Comparison of ENCODE assay signal across 14 cellular contexts in the genomic region with DNA sequence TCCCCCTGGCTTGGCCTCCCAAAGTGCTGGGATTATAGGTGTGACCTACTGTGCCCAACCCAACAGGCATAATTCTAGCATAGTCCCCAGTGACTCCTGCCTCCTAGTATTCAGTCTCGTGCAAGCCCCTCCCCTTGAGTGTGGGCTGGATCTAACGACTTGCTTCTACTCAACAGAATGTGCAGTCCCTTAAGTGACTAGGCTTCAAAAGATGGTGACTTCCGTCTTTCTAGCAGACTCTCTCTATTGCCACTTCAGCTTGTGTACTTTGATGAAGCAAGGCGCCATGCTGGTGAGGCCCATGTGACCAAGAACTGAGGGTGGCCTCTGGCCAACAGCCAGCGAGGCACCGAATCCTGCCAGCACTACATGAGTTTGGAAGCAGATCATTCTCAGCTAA.
DNase-seq lines count a peak whose midpoint lies in the region; ATAC-seq, FAIRE-seq and TF ChIP-seq lines count a peak whose summit lies in the region.
"Had no signal": no experiment of that assay in that cellular context is flagged by ENCODE, and none has a peak within 500 bp of the region (broad histone marks: within the 10 kb centered on the region; RNA-seq: fewer than 3 reads in every experiment).

No MANE protein-coding gene starts in this region.

- POLR2A ChIA-PET in activated CD4-positive, alpha-beta T cell treated with anti-CD3 and anti-CD28 coated beads for 36 hours (lab: Charles Lee): interaction anchor here (0.5 kb wide), 1 partner anchor 258 kb away, joined by 3 read pairs; no protein-coding TSS in a partner anchor

- WGBS in pancreas, 2 donors: 69 to 88% methylated on average over 6 of the region's 6 CpGs

- H3K36me3 Mint-ChIP-seq in activated CD4-positive, alpha-beta T cell treated with anti-CD3 and anti-CD28 coated beads for 36 hours (ENCODE audit: low read depth): peaks cover 86% of the 10 kb centered on the region
- H3K36me3 Mint-ChIP-seq in central memory CD8-positive, alpha-beta T cell (ENCODE audit: insufficient read depth): peaks cover 76% of the 10 kb centered on the region
- peaks cover 89% of the 10 kb centered on the region for H3K36me3 Mint-ChIP-seq in stimulated activated naive CD8-positive, alpha-beta T cell treated with anti-CD3 and anti-CD28 coated beads, Interleukin-15, Interleukin-2, amounts not matched to agents 100 ng/mL and 50 ng/mL, for 24 hours (ENCODE audit: low read depth)

- intact Hi-C loops in activated CD4-positive, alpha-beta T cell treated with anti-CD3 and anti-CD28 coated beads for 36 hours (cut with DNase I, micrococcal nuclease): loop anchor here in 1 of 2 experiments (2.0 to 10.0 kb wide), 3 partner anchors 49 to 449 kb away; no protein-coding TSS in a partner anchor
- intact Hi-C loops in pancreas (cut with DNase I) (loop anchor here (10.0 kb wide), 3 partner anchors 279 to 449 kb away; no protein-coding TSS in a partner anchor), posterior vena cava (cut with DNase I) (loop anchor here (10.0 kb wide), 2 partner anchors 159 to 329 kb away; a partner anchor contains a TSS)

- peak; percentile 91 for ATAC-seq in activated CD4-positive, alpha-beta T cell treated with anti-CD3 and anti-CD28 coated beads for 36 hours
- peak; percentile 73 for ATAC-seq in central memory CD8-positive, alpha-beta T cell (replicated peaks; ENCODE audit: extremely low read depth, poor library complexity, severe bottlenecking)
- ATAC-seq in pancreas: no peak
- ATAC-seq: HCT116, left lobe of liver had no signal

- H3K4me1 ChIP-seq in pancreas: peaks cover 0 to 6% (median under 1%) of the 10 kb centered on the region in 3 donors

- no peak for FAIRE-seq in pancreas (lab: Jason Lieb, UNC)
- FAIRE-seq: RCC 7860 had no signal

- CTCF ChIA-PET in activated CD4-positive, alpha-beta T cell treated with anti-CD3 and anti-CD28 coated beads for 36 hours (lab: Charles Lee): interaction anchor here (1.0 to 1.5 kb wide), 3 partner anchors 9 to 109 kb away, joined by 3 to 4 read pairs (median 3); no protein-coding TSS in a partner anchor

- H3K27me3 Mint-ChIP-seq in activated CD4-positive, alpha-beta T cell treated with anti-CD3 and anti-CD28 coated beads for 36 hours: no peaks in the 10 kb centered on the region
- H3K27me3 Mint-ChIP-seq in central memory CD8-positive, alpha-beta T cell: no peaks in the 10 kb centered on the region
- H3K27me3 Mint-ChIP-seq in stimulated activated naive CD8-positive, alpha-beta T cell treated with anti-CD3 and anti-CD28 coated beads, Interleukin-15, Interleukin-2, amounts not matched to agents 100 ng/mL and 50 ng/mL, for 24 hours: no peaks in the 10 kb centered on the region

- H3K4me3 Mint-ChIP-seq in activated CD4-positive, alpha-beta T cell treated with anti-CD3 and anti-CD28 coated beads for 36 hours: peak overlapping the region; percentile 11
- peak overlapping the region; percentile 70 for H3K4me3 Mint-ChIP-seq in central memory CD8-positive, alpha-beta T cell
- no peak overlapping the region for H3K4me3 Mint-ChIP-seq in stimulated activated naive CD8-positive, alpha-beta T cell treated with anti-CD3 and anti-CD28 coated beads, Interleukin-15, Interleukin-2, amounts not matched to agents 100 ng/mL and 50 ng/mL, for 24 hours

- peak; percentile 73 for DNase-seq in activated CD4-positive, alpha-beta T cell treated with anti-CD3 and anti-CD28 coated beads for 36 hours
- DNase-seq in activated CD4-positive, alpha-beta T cell treated with anti-CD3 and anti-CD28 coated beads for 1 hour: no peak
- DNase-seq in activated CD4-positive, alpha-beta T cell treated with anti-CD3 and anti-CD28 coated beads for 4 hours: peak; percentile 34 to 45
- peak in 1 of 2 donors; percentile 40 for DNase-seq in central memory CD8-positive, alpha-beta T cell (ENCODE audit: low spot score in 2 of 2)
- DNase-seq in kidney tubule cell (ENCODE audit: low spot score): no peak
- no peak for DNase-seq in pancreas
- DNase-seq in posterior vena cava (ENCODE audit: low spot score): no peak
- DNase-seq: foreskin fibroblast, MV-4-11 had no signal

- no peaks in the 10 kb centered on the region for H3K9me3 Mint-ChIP-seq in activated CD4-positive, alpha-beta T cell treated with anti-CD3 and anti-CD28 coated beads for 36 hours (ENCODE audit: low read depth)
- no peaks in the 10 kb centered on the region for H3K9me3 Mint-ChIP-seq in central memory CD8-positive, alpha-beta T cell
- no peaks in the 10 kb centered on the region for H3K9me3 Mint-ChIP-seq in stimulated activated naive CD8-positive, alpha-beta T cell treated with anti-CD3 and anti-CD28 coated beads, Interleukin-15, Interleukin-2, amounts not matched to agents 100 ng/mL and 50 ng/mL, for 24 hours

- H3K9me3 ChIP-seq in pancreas: no peaks in the 10 kb centered on the region

- no peak for TF ChIP-seq CTCF in pancreas (IDR thresholded peaks at IDR 0.05)

- no peaks in the 10 kb centered on the region for H3K36me3 ChIP-seq in pancreas
- H3K36me3 ChIP-seq: cardiac muscle cell had no signal

- no peak overlapping the region for H3K27ac ChIP-seq in pancreas
- H3K27ac ChIP-seq: cardiac muscle cell had no signal

- H3K4me1 Mint-ChIP-seq in activated CD4-positive, alpha-beta T cell treated with anti-CD3 and anti-CD28 coated beads for 36 hours: peaks cover 93% of the 10 kb centered on the region
- peaks cover 68% of the 10 kb centered on the region for H3K4me1 Mint-ChIP-seq in central memory CD8-positive, alpha-beta T cell
- peaks cover 98% of the 10 kb centered on the region for H3K4me1 Mint-ChIP-seq in stimulated activated naive CD8-positive, alpha-beta T cell treated with anti-CD3 and anti-CD28 coated beads, Interleukin-15, Interleukin-2, amounts not matched to agents 100 ng/mL and 50 ng/mL, for 24 hours (ENCODE audit: low read depth)

- peak overlapping the region; percentile 95 for H3K27ac Mint-ChIP-seq in activated CD4-positive, alpha-beta T cell treated with anti-CD3 and anti-CD28 coated beads for 36 hours
- peak overlapping the region; percentile 90 for H3K27ac Mint-ChIP-seq in central memory CD8-positive, alpha-beta T cell (ENCODE audit: low read depth)
- H3K27ac Mint-ChIP-seq in stimulated activated naive CD8-positive, alpha-beta T cell treated with anti-CD3 and anti-CD28 coated beads, Interleukin-15, Interleukin-2, amounts not matched to agents 100 ng/mL and 50 ng/mL, for 24 hours: peak overlapping the region; percentile 84

- no peak overlapping the region for H3K4me3 ChIP-seq in pancreas
- H3K4me3 ChIP-seq: cardiac muscle cell had no signal

- no peaks in the 10 kb centered on the region for H3K27me3 ChIP-seq in pancreas
- H3K27me3 ChIP-seq: cardiac muscle cell had no signal

Comparison
In these comparisons a context has a peak if more than half of its experiments do, and no peak if none do; other contexts are left out.
1. DNase-seq: peak in activated CD4-positive, alpha-beta T cell treated with anti-CD3 and anti-CD28 coated beads for 36 hours (single experiment) and activated CD4-positive, alpha-beta T cell treated with anti-CD3 and anti-CD28 coated beads for 4 hours (2 of 2); none in activated CD4-positive, alpha-beta T cell treated with anti-CD3 and anti-CD28 coated beads for 1 hour (single experiment), kidney tubule cell (single experiment), pancreas (0 of 6) and posterior vena cava (single experiment).
2. ATAC-seq: peak in activated CD4-positive, alpha-beta T cell treated with anti-CD3 and anti-CD28 coated beads for 36 hours (single experiment) and central memory CD8-positive, alpha-beta T cell (single experiment); none in pancreas (0 of 4).
3. Peak in every context shown above with its lines, with median percentiles within 50 percentile points of each other: H3K27ac Mint-ChIP-seq.